ENCODE assay signal across 1 cellular context in genomic region chr7:139360210-139360947, GRCh38.
TF ChIP-seq lines count a peak whose summit lies in the region.

No MANE protein-coding gene starts in this region.

TF ChIP-seq in HepG2, 621 proteins besides CTCF, POLR2A, EP300 and RAD21 (continued from another document and continues in another):
- TF ChIP-seq PTBP1 (IDR thresholded peaks at IDR 0.05; ENCODE audit: low read depth, low read length, poor library complexity, severe bottlenecking) = no peak
- TF ChIP-seq ZNF704 (CRISPR knock-in tag; IDR thresholded peaks at IDR 0.05; ENCODE audit: borderline replicate concordance) = no peak; the same call in 1 of the 2 replicates
- no peak for TF ChIP-seq ZNF703 (CRISPR knock-in tag; IDR thresholded peaks at IDR 0.05; ENCODE audit: borderline replicate concordance)
- TF ChIP-seq ZNF350 (CRISPR knock-in tag; IDR thresholded peaks at IDR 0.05; ENCODE audit: borderline replicate concordance, low read depth) = no peak
- TF ChIP-seq ZBTB44 (CRISPR knock-in tag; IDR thresholded peaks at IDR 0.05) = no peak
- TF ChIP-seq SMAD3 (CRISPR knock-in tag; IDR thresholded peaks at IDR 0.05) = no peak
- TF ChIP-seq NFKBIZ (CRISPR knock-in tag; IDR thresholded peaks at IDR 0.05) = no peak
- TF ChIP-seq ZNF691 (CRISPR knock-in tag; IDR thresholded peaks at IDR 0.05; ENCODE audit: borderline replicate concordance, low read depth) = peak; percentile 22; the same call in 1 of the 2 replicates
- no peak for TF ChIP-seq ZNF367 (CRISPR knock-in tag; IDR thresholded peaks at IDR 0.05; ENCODE audit: borderline replicate concordance)
- TF ChIP-seq ATRX (CRISPR knock-in tag; IDR thresholded peaks at IDR 0.05; ENCODE audit: borderline replicate concordance) = no peak
- no peak for TF ChIP-seq NBN (conservative IDR thresholded peaks at IDR 0.05)
- no peak for TF ChIP-seq HNRNPUL1 (IDR thresholded peaks at IDR 0.05; ENCODE audit: low read depth, low read length)
- TF ChIP-seq ZIK1 (CRISPR knock-in tag; IDR thresholded peaks at IDR 0.05; ENCODE audit: borderline replicate concordance, low read depth) = no peak
- TF ChIP-seq ZNF282 (IDR thresholded peaks at IDR 0.05; ENCODE audit: partially characterized antibody) = no peak
- no peak for TF ChIP-seq ZNF142 (CRISPR knock-in tag; IDR thresholded peaks at IDR 0.05)
- no peak for TF ChIP-seq ZBTB49 (CRISPR knock-in tag; IDR thresholded peaks at IDR 0.05; ENCODE audit: borderline replicate concordance)
- no peak for TF ChIP-seq ZNF562 (CRISPR knock-in tag; IDR thresholded peaks at IDR 0.05; ENCODE audit: borderline replicate concordance)
- no peak for TF ChIP-seq ZNF407 (CRISPR knock-in tag; IDR thresholded peaks at IDR 0.05; ENCODE audit: not compliant biosample characterization)
- no peak for TF ChIP-seq ZNF557 (CRISPR knock-in tag; IDR thresholded peaks at IDR 0.05)
- TF ChIP-seq MIXL1 (CRISPR knock-in tag; IDR thresholded peaks at IDR 0.05) = no peak
- no peak for TF ChIP-seq ZNF180 (CRISPR knock-in tag; IDR thresholded peaks at IDR 0.05; ENCODE audit: borderline replicate concordance, low read depth)
- TF ChIP-seq DR1 (CRISPR knock-in tag; IDR thresholded peaks at IDR 0.05) = no peak
- TF ChIP-seq ZNF274 (CRISPR knock-in tag; IDR thresholded peaks at IDR 0.05) = no peak
- 0 out of 2 replicates have a peak, but pooled peaks have one; percentile 14 for TF ChIP-seq HMG20B (CRISPR knock-in tag; conservative IDR thresholded peaks at IDR 0.05)
- no peak for TF ChIP-seq LBX2 (CRISPR knock-in tag; IDR thresholded peaks at IDR 0.05; ENCODE audit: borderline replicate concordance)
- TF ChIP-seq ZNF878 (CRISPR knock-in tag; IDR thresholded peaks at IDR 0.05) = no peak; the same call in 1 of the 2 replicates
- TF ChIP-seq HIC2 (CRISPR knock-in tag; IDR thresholded peaks at IDR 0.05; ENCODE audit: low read depth) = no peak
- TF ChIP-seq ZNF256 (CRISPR knock-in tag; conservative IDR thresholded peaks at IDR 0.05) = no peak
- no peak for TF ChIP-seq MAF1 (CRISPR knock-in tag; IDR thresholded peaks at IDR 0.05; ENCODE audit: borderline replicate concordance)
- no peak for TF ChIP-seq NKX3-1 (CRISPR knock-in tag; IDR thresholded peaks at IDR 0.05)
- TF ChIP-seq TFE3 (CRISPR knock-in tag; IDR thresholded peaks at IDR 0.05) = peak; percentile 24; the same call in 1 of the 2 replicates
- no peak for TF ChIP-seq ETV5 (CRISPR knock-in tag; IDR thresholded peaks at IDR 0.05; ENCODE audit: borderline replicate concordance)
